18 cellular contexts compared by ENCODE assay signal in the genomic region with DNA sequence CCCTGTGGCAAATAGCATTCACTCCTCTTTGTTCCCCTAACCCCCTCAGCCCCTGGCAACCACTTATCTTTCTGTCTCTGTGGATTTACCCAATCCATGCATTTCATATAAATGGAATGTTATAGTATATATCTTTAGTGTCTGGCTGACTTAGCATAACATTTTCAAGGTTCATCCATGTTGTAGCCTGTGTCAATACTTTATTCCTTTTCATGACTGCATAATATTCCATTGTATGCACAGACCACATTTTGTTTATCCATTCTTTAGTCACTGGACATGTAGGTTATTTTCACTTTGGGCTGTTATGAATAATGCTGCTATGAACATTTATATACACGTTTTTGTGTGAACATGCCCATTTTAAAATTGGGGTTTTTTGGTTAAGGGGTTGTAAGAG. TPM values are rescaled to one million over a fixed set of nuclear protein-coding genes. Genes with fewer than 3 reads are reported as not detected.
DNase-seq lines count a peak whose midpoint lies in the region; ATAC-seq, FAIRE-seq and TF ChIP-seq lines count a peak whose summit lies in the region.
"Had no signal": no experiment of that assay in that cellular context is flagged by ENCODE, and none has a peak within 500 bp of the region (broad histone marks: within the 10 kb centered on the region; RNA-seq: fewer than 3 reads in every experiment).

No MANE protein-coding gene starts in this region.

- intact Hi-C loops in activated B cell treated with CpG ODN at 0.5 μM for 24 hours (cut with micrococcal nuclease): loop anchor here (1.0 kb wide), 1 partner anchor 10 kb away; no protein-coding TSS in a partner anchor
- intact Hi-C loops in MCF 10A (cut with micrococcal nuclease): no loop called here

- POLR2A ChIA-PET in activated B cell treated with CpG ODN at 0.5 μM for 24 hours (lab: Charles Lee): interaction anchor here (0.9 to 1.3 kb wide), 2 partner anchors 27 to 42 kb away, joined by 4 to 7 read pairs; no protein-coding TSS in a partner anchor
- POLR2A ChIA-PET in naive thymus-derived CD8-positive, alpha-beta T cell (lab: Charles Lee): no interaction called here
- POLR2A ChIA-PET in MCF 10A (lab: Yijun Ruan, JAX): no interaction called here

- ATAC-seq in activated B cell treated with CpG ODN at 0.5 μM for 24 hours (ENCODE audit: low read depth): no peak
- ATAC-seq in naive thymus-derived CD8-positive, alpha-beta T cell: no peak

- H3K27ac Mint-ChIP-seq in activated naive CD4-positive, alpha-beta T cell treated with anti-CD3 and anti-CD28 coated beads, Interleukin-2, amount 10 ng/mL, durations not matched to agents 7 days and 5 days: peak overlapping the region; percentile 49
- H3K27ac Mint-ChIP-seq in activated B cell treated with CpG ODN at 0.5 μM for 24 hours (peak overlapping the region; percentile 82), MCF 10A (ENCODE audit: low read depth, unreplicated experiment) (no peak overlapping the region)
- H3K27ac Mint-ChIP-seq in naive thymus-derived CD8-positive, alpha-beta T cell: peak overlapping the region in 6 of 10 donors; percentile 13 to 94 (median 37)

- TF ChIP-seq POLR2A in GM12891 (IDR thresholded peaks at IDR 0.05; ENCODE audit: low read depth, low read length): no peak

- peaks cover 13% of the 10 kb centered on the region for H3K36me3 Mint-ChIP-seq in activated naive CD4-positive, alpha-beta T cell treated with anti-CD3 and anti-CD28 coated beads, Interleukin-2, amount 10 ng/mL, durations not matched to agents 7 days and 5 days
- peaks cover 4% of the 10 kb centered on the region for H3K36me3 Mint-ChIP-seq in activated B cell treated with CpG ODN at 0.5 μM for 24 hours (ENCODE audit: low read depth)
- H3K36me3 Mint-ChIP-seq in naive thymus-derived CD8-positive, alpha-beta T cell: peaks cover 0 to 3% (median 0%) of the 10 kb centered on the region in 3 donors
- peaks cover 7% of the 10 kb centered on the region for H3K36me3 Mint-ChIP-seq in MCF 10A (ENCODE audit: insufficient read depth, unreplicated experiment)

- H3K4me3 Mint-ChIP-seq in activated naive CD4-positive, alpha-beta T cell treated with anti-CD3 and anti-CD28 coated beads, Interleukin-2, amount 10 ng/mL, durations not matched to agents 7 days and 5 days: no peak overlapping the region
- no peak overlapping the region for H3K4me3 Mint-ChIP-seq in activated B cell treated with CpG ODN at 0.5 μM for 24 hours
- H3K4me3 Mint-ChIP-seq in naive thymus-derived CD8-positive, alpha-beta T cell: peak overlapping the region in 1 of 10 donors; percentile 73
- H3K4me3 Mint-ChIP-seq in MCF 10A (ENCODE audit: unreplicated experiment): no peak overlapping the region

- BruUV-seq in MCF 10A (replicated peaks; lab: Mats Ljungman, UMichigan): no TSS peak

- H3K9me3 Mint-ChIP-seq in activated naive CD4-positive, alpha-beta T cell treated with anti-CD3 and anti-CD28 coated beads, Interleukin-2, amount 10 ng/mL, durations not matched to agents 7 days and 5 days: peaks cover 7% of the 10 kb centered on the region
- H3K9me3 Mint-ChIP-seq in activated B cell treated with CpG ODN at 0.5 μM for 24 hours (peaks cover 2% of the 10 kb centered on the region), MCF 10A (ENCODE audit: unreplicated experiment) (no peaks in the 10 kb centered on the region)
- H3K9me3 Mint-ChIP-seq in naive thymus-derived CD8-positive, alpha-beta T cell: peaks cover 0 to 2% (median 0%) of the 10 kb centered on the region in 9 donors

- TF ChIP-seq CTCF in activated B cell treated with CpG ODN at 0.5 μM for 24 hours (IDR thresholded peaks at IDR 0.05): no peak
- TF ChIP-seq CTCF in MCF 10A (IDR thresholded peaks at IDR 0.05; ENCODE audit: unreplicated experiment): no peak

- no peak for DNase-seq in activated naive CD4-positive, alpha-beta T cell treated with anti-CD3 and anti-CD28 coated beads, Interleukin-2, amount 10 ng/mL, durations not matched to agents 7 days and 5 days
- no peak for DNase-seq in activated naive CD4-positive, alpha-beta T cell (lab: John Stamatoyannopoulos, UW)
- DNase-seq in GM12891 (ENCODE audit: insufficient read length, low spot score) (no peak), activated B cell treated with CpG ODN at 0.5 μM for 24 hours (no peak), occipital lobe (lab: John Stamatoyannopoulos, UW) (no peak), SIG-M5 treated with dmso at 0.1 percent for 504 hours (lab: John Stamatoyannopoulos, UW; ENCODE audit: unreplicated experiment) (no peak), MCF 10A (ENCODE audit: unreplicated experiment) (no peak)
- no peak for DNase-seq in naive thymus-derived CD8-positive, alpha-beta T cell
- DNase-seq: C1 segment of cervical spinal cord, HCEC 1CT, KBM-7, NCI-H1048, NCI-H146, NCI-H2081, NCI-H510A, NCI-H774, RPMI8226, SJCRH30 had no signal

- H3K27me3 Mint-ChIP-seq in activated naive CD4-positive, alpha-beta T cell treated with anti-CD3 and anti-CD28 coated beads, Interleukin-2, amount 10 ng/mL, durations not matched to agents 7 days and 5 days: peaks cover 4% of the 10 kb centered on the region
- no peaks in the 10 kb centered on the region for H3K27me3 Mint-ChIP-seq in activated B cell treated with CpG ODN at 0.5 μM for 24 hours
- H3K27me3 Mint-ChIP-seq in naive thymus-derived CD8-positive, alpha-beta T cell: no peaks in the 10 kb centered on the region
- no peaks in the 10 kb centered on the region for H3K27me3 Mint-ChIP-seq in MCF 10A (ENCODE audit: insufficient read depth, unreplicated experiment)

- CTCF ChIA-PET in activated naive CD4-positive, alpha-beta T cell treated with anti-CD3 and anti-CD28 coated beads, Interleukin-2, amount 10 ng/mL, durations not matched to agents 7 days and 5 days (lab: Charles Lee): no interaction called here
- CTCF ChIA-PET in activated B cell treated with CpG ODN at 0.5 μM for 24 hours (lab: Charles Lee) (no interaction called here), MCF 10A (lab: Yijun Ruan, JAX) (no interaction called here)

- peaks cover 75% of the 10 kb centered on the region for H3K4me1 Mint-ChIP-seq in activated naive CD4-positive, alpha-beta T cell treated with anti-CD3 and anti-CD28 coated beads, Interleukin-2, amount 10 ng/mL, durations not matched to agents 7 days and 5 days
- H3K4me1 Mint-ChIP-seq in activated B cell treated with CpG ODN at 0.5 μM for 24 hours: peaks cover 79% of the 10 kb centered on the region
- H3K4me1 Mint-ChIP-seq in naive thymus-derived CD8-positive, alpha-beta T cell: peaks cover 30 to 88% (median 71%) of the 10 kb centered on the region in 4 donors
- H3K4me1 Mint-ChIP-seq in MCF 10A (ENCODE audit: insufficient read depth, unreplicated experiment): no peaks in the 10 kb centered on the region

- peak; percentile 80 for FAIRE-seq in GM12891 (lab: Jason Lieb, UNC)

TF ChIP-seq in GM12891, 5 proteins besides CTCF, POLR2A, EP300 and RAD21:
- TF ChIP-seq TAF1 (IDR thresholded peaks at IDR 0.05; ENCODE audit: low read depth, low read length) (no peak), POLR2AphosphoS5 (IDR thresholded peaks at IDR 0.05; ENCODE audit: low read depth, low read length) (no peak), PAX5 (IDR thresholded peaks at IDR 0.05; ENCODE audit: insufficient read depth, low read length, severe bottlenecking) (no peak), SPI1 (IDR thresholded peaks at IDR 0.05; ENCODE audit: low read depth, low read length) (no peak), POU2F2 (IDR thresholded peaks at IDR 0.05; ENCODE audit: low read depth, low read length) (no peak)
TF ChIP-seq in GM12891: peak in this region for 0.

RNA-seq across cellular contexts. Expression of a gene that starts 42.8 kb away (rescaled TPM):
- polyA plus RNA-seq in GM12891 (2012; ENCODE audit: low read depth, missing spikeins): 9.6 TPM
- 52.6 and 60.1 TPM in 2 replicates for total RNA-seq in activated B cell treated with CpG ODN at 0.5 μM for 24 hours
- total RNA-seq in naive thymus-derived CD8-positive, alpha-beta T cell: 10 to 100 TPM; 30.1 to 30.5 TPM
- 1 to 10 TPM in 1 of 3 donors, under 1 TPM in 2; 0.46 to 1.0 (median 0.61) TPM for polyA plus RNA-seq in naive thymus-derived CD8-positive, alpha-beta T cell
- total RNA-seq in occipital lobe: 20.9 TPM
- total RNA-seq in MCF 10A (2022): 15.0 and 17.5 TPM in 2 replicates
